39 cellular contexts compared by ENCODE assay signal in genomic region chr2:68559692-68560091, GRCh38.
"Had no signal": no experiment of that assay in that cellular context is flagged by ENCODE, and none has a peak within 500 bp of the region (broad histone marks: within the 10 kb centered on the region; RNA-seq: fewer than 3 reads in every experiment).

No MANE protein-coding gene starts in this region.

- H3K36me3 Mint-ChIP-seq: activated naive CD4-positive, alpha-beta T cell treated with anti-CD3 and anti-CD28 coated beads, Interleukin-2, amount 10 ng/mL, durations not matched to agents 7 days and 5 days; activated naive CD4-positive, alpha-beta T cell treated with anti-CD3 and anti-CD28 coated beads, Interleukin-2, amount 50 U/mL, for 24 hours; activated naive CD4-positive, alpha-beta T cell treated with anti-CD3 and anti-CD28 coated beads, Interleukin-2, amount 50 U/mL, for 72 hours; activated naive CD8-positive, alpha-beta T cell; activated naive CD8-positive, alpha-beta T cell treated with anti-CD3 and anti-CD28 coated beads for 36 hours; activated naive CD8-positive, alpha-beta T cell treated with anti-CD3 and anti-CD28 coated beads, Interleukin-2, amount 10 ng/mL, durations not matched to agents 7 days and 5 days; brain had no signal

- H3K9me3 Mint-ChIP-seq: activated naive CD4-positive, alpha-beta T cell treated with anti-CD3 and anti-CD28 coated beads for 36 hours; activated naive CD4-positive, alpha-beta T cell treated with anti-CD3 and anti-CD28 coated beads, Interleukin-2, amount 10 ng/mL, durations not matched to agents 7 days and 5 days; activated naive CD4-positive, alpha-beta T cell treated with anti-CD3 and anti-CD28 coated beads, Interleukin-2, amount 50 U/mL, for 24 hours; activated naive CD4-positive, alpha-beta T cell treated with anti-CD3 and anti-CD28 coated beads, Interleukin-2, amount 50 U/mL, for 72 hours; activated naive CD8-positive, alpha-beta T cell treated with anti-CD3 and anti-CD28 coated beads for 36 hours; activated naive CD8-positive, alpha-beta T cell treated with anti-CD3 and anti-CD28 coated beads, Interleukin-2, amount 10 ng/mL, durations not matched to agents 7 days and 5 days; activated naive CD8-positive, alpha-beta T cell treated with anti-CD3 and anti-CD28 coated beads, Interleukin-2, amount 50 U/mL, for 24 hours; activated T-cell treated with anti-CD3 and anti-CD28 coated beads, Interleukin-2, amount 50 U/mL, for 24 hours; activated T-cell treated with anti-CD3 and anti-CD28 coated beads, Interleukin-2, amount 50 U/mL, for 4 hours; activated T-cell treated with anti-CD3 and anti-CD28 coated beads, Interleukin-2, amount 50 U/mL, for 72 hours; activated T-helper 1 cell treated with anti-CD3 and anti-CD28 coated beads, Interleukin-12 subunit alpha, Interleukin-12 subunit beta, Interleukin-2, Interleukin-4 antibody, amounts not matched to agents 30 ng/mL and 10 ng/mL and 1 ng/mL, durations not matched to agents 14 hours and 24 hours and 36 hours; activated T-helper 17 cell treated with anti-CD3 and anti-CD28 coated beads, Interleukin-2, amount 50 U/mL, for 72 hours; activated T-helper 2 cell treated with anti-CD3 and anti-CD28 coated beads, Interferon-gamma antibody, Interleukin-2, Interleukin-4, amounts not matched to agents 10 μg/mL and 5 μg/mL and 100 μg/mL, durations not matched to agents 14 hours and 24 hours and 36 hours; brain; central memory CD8-positive, alpha-beta T cell had no signal

- H3K4me1 Mint-ChIP-seq: activated naive CD4-positive, alpha-beta T cell treated with anti-CD3 and anti-CD28 coated beads, Interleukin-2, amount 10 ng/mL, durations not matched to agents 7 days and 5 days; activated naive CD4-positive, alpha-beta T cell treated with anti-CD3 and anti-CD28 coated beads, Interleukin-2, amount 50 U/mL, for 24 hours; activated naive CD8-positive, alpha-beta T cell treated with anti-CD3 and anti-CD28 coated beads, Interleukin-2, amount 50 U/mL, for 24 hours; activated T-helper 17 cell treated with anti-CD3 and anti-CD28 coated beads, Interleukin-2, amount 50 U/mL, for 72 hours; brain; central memory CD8-positive, alpha-beta T cell had no signal

- DNase-seq: activated effector memory CD4-positive, alpha-beta T cell treated with Interleukin-2 at 50 U/mL for 16 hours; activated gamma-delta T cell; activated gamma-delta T cell treated with Interleukin-2 at 50 U/mL for 16 hours; activated naive CD4-positive, alpha-beta T cell; activated naive CD4-positive, alpha-beta T cell treated with anti-CD3 and anti-CD28 coated beads for 36 hours; activated naive CD4-positive, alpha-beta T cell treated with anti-CD3 and anti-CD28 coated beads, Interleukin-2, amount 10 ng/mL, durations not matched to agents 7 days and 5 days; activated naive CD4-positive, alpha-beta T cell treated with anti-CD3 and anti-CD28 coated beads, Interleukin-2, amount 50 U/mL, for 16 hours; activated naive CD4-positive, alpha-beta T cell treated with Interleukin-2 at 50 U/mL for 16 hours; activated naive CD8-positive, alpha-beta T cell treated with anti-CD3 and anti-CD28 coated beads for 36 hours; activated naive CD8-positive, alpha-beta T cell treated with anti-CD3 and anti-CD28 coated beads, Interleukin-2, amount 10 ng/mL, durations not matched to agents 7 days and 5 days; activated naive CD8-positive, alpha-beta T cell treated with anti-CD3 and anti-CD28 coated beads, Interleukin-2, amount 50 U/mL, for 24 hours; activated T-cell treated with anti-CD3 and anti-CD28 coated beads, Interleukin-2, amount 50 U/mL, for 1 hour; activated T-cell treated with anti-CD3 and anti-CD28 coated beads, Interleukin-2, amount 50 U/mL, for 24 hours; activated T-cell treated with anti-CD3 and anti-CD28 coated beads, Interleukin-2, amount 50 U/mL, for 4 hours; activated T-cell treated with anti-CD3 and anti-CD28 coated beads, Interleukin-2, amount 50 U/mL, for 48 hours; activated T-cell treated with anti-CD3 and anti-CD28 coated beads, Interleukin-2, amount 50 U/mL, for 72 hours; adrenal gland; amniotic stem cell; amygdala; anterior cingulate cortex; aorta; body of pancreas; brain microvascular endothelial cell; caudate nucleus; central memory CD4-positive, alpha-beta T cell; cerebellar nuclear complex had no signal

- H3K27ac ChIP-seq: adrenal gland, ascending aorta, body of pancreas, brain microvascular endothelial cell, breast epithelium, cardiac muscle cell had no signal

- H3K4me1 ChIP-seq: adrenal gland, ascending aorta, body of pancreas, breast epithelium had no signal

- H3K4me3 Mint-ChIP-seq: activated naive CD4-positive, alpha-beta T cell treated with anti-CD3 and anti-CD28 coated beads for 36 hours; activated naive CD4-positive, alpha-beta T cell treated with anti-CD3 and anti-CD28 coated beads, Interleukin-2, amount 10 ng/mL, durations not matched to agents 7 days and 5 days; activated naive CD4-positive, alpha-beta T cell treated with anti-CD3 and anti-CD28 coated beads, Interleukin-2, amount 50 U/mL, for 24 hours; activated naive CD8-positive, alpha-beta T cell; activated naive CD8-positive, alpha-beta T cell treated with anti-CD3 and anti-CD28 coated beads for 36 hours; activated naive CD8-positive, alpha-beta T cell treated with anti-CD3 and anti-CD28 coated beads, Interleukin-2, amount 10 ng/mL, durations not matched to agents 7 days and 5 days; activated naive CD8-positive, alpha-beta T cell treated with anti-CD3 and anti-CD28 coated beads, Interleukin-2, amount 50 U/mL, for 24 hours; activated T-cell treated with anti-CD3 and anti-CD28 coated beads, Interleukin-2, amount 50 U/mL, for 24 hours; activated T-cell treated with anti-CD3 and anti-CD28 coated beads, Interleukin-2, amount 50 U/mL, for 4 hours; activated T-helper 1 cell treated with anti-CD3 and anti-CD28 coated beads, Interleukin-12 subunit alpha, Interleukin-12 subunit beta, Interleukin-2, Interleukin-4 antibody, amounts not matched to agents 30 ng/mL and 10 ng/mL and 1 ng/mL, durations not matched to agents 14 hours and 24 hours and 36 hours; activated T-helper 17 cell treated with anti-CD3 and anti-CD28 coated beads, Interleukin-2, amount 50 U/mL, for 72 hours; brain; central memory CD8-positive, alpha-beta T cell had no signal

- H3K27ac Mint-ChIP-seq: activated naive CD4-positive, alpha-beta T cell treated with anti-CD3 and anti-CD28 coated beads for 36 hours; activated naive CD4-positive, alpha-beta T cell treated with anti-CD3 and anti-CD28 coated beads, Interleukin-2, amount 10 ng/mL, durations not matched to agents 7 days and 5 days; activated naive CD4-positive, alpha-beta T cell treated with anti-CD3 and anti-CD28 coated beads, Interleukin-2, amount 50 U/mL, for 24 hours; activated naive CD4-positive, alpha-beta T cell treated with anti-CD3 and anti-CD28 coated beads, Interleukin-2, amount 50 U/mL, for 72 hours; activated naive CD8-positive, alpha-beta T cell; activated naive CD8-positive, alpha-beta T cell treated with anti-CD3 and anti-CD28 coated beads for 36 hours; activated naive CD8-positive, alpha-beta T cell treated with anti-CD3 and anti-CD28 coated beads, Interleukin-2, amount 10 ng/mL, durations not matched to agents 7 days and 5 days; activated naive CD8-positive, alpha-beta T cell treated with anti-CD3 and anti-CD28 coated beads, Interleukin-2, amount 50 U/mL, for 24 hours; activated T-cell treated with anti-CD3 and anti-CD28 coated beads, Interleukin-2, amount 50 U/mL, for 24 hours; activated T-cell treated with anti-CD3 and anti-CD28 coated beads, Interleukin-2, amount 50 U/mL, for 72 hours; activated T-helper 1 cell treated with anti-CD3 and anti-CD28 coated beads, Interleukin-12 subunit alpha, Interleukin-12 subunit beta, Interleukin-2, Interleukin-4 antibody, amounts not matched to agents 30 ng/mL and 10 ng/mL and 1 ng/mL, durations not matched to agents 14 hours and 24 hours and 36 hours; activated T-helper 17 cell treated with anti-CD3 and anti-CD28 coated beads, Interleukin-2, amount 50 U/mL, for 72 hours; activated T-helper 2 cell treated with anti-CD3 and anti-CD28 coated beads, Interferon-gamma antibody, Interleukin-2, Interleukin-4, amounts not matched to agents 10 μg/mL and 5 μg/mL and 100 μg/mL, durations not matched to agents 14 hours and 24 hours and 36 hours; brain had no signal

- H3K27me3 Mint-ChIP-seq: activated naive CD4-positive, alpha-beta T cell treated with anti-CD3 and anti-CD28 coated beads, Interleukin-2, amount 10 ng/mL, durations not matched to agents 7 days and 5 days; activated naive CD4-positive, alpha-beta T cell treated with anti-CD3 and anti-CD28 coated beads, Interleukin-2, amount 50 U/mL, for 24 hours; activated naive CD8-positive, alpha-beta T cell; activated naive CD8-positive, alpha-beta T cell treated with anti-CD3 and anti-CD28 coated beads for 36 hours; activated naive CD8-positive, alpha-beta T cell treated with anti-CD3 and anti-CD28 coated beads, Interleukin-2, amount 10 ng/mL, durations not matched to agents 7 days and 5 days; activated naive CD8-positive, alpha-beta T cell treated with anti-CD3 and anti-CD28 coated beads, Interleukin-2, amount 50 U/mL, for 24 hours; activated T-cell treated with anti-CD3 and anti-CD28 coated beads, Interleukin-2, amount 50 U/mL, for 24 hours; activated T-helper 17 cell treated with anti-CD3 and anti-CD28 coated beads, Interleukin-2, amount 50 U/mL, for 72 hours; brain; central memory CD8-positive, alpha-beta T cell had no signal

- H3K27me3 ChIP-seq: adrenal gland, ascending aorta, body of pancreas, brain microvascular endothelial cell, breast epithelium, cardiac muscle cell had no signal

- H3K36me3 ChIP-seq: adrenal gland, ascending aorta, brain microvascular endothelial cell, breast epithelium, cardiac muscle cell had no signal

- H3K4me3 ChIP-seq: adrenal gland, ascending aorta, body of pancreas, breast epithelium, cardiac muscle cell had no signal

- FAIRE-seq: astrocyte, bronchial epithelial cell had no signal

- H3K9me3 ChIP-seq: adrenal gland, ascending aorta, body of pancreas, breast epithelium had no signal

- ATAC-seq: activated naive CD8-positive, alpha-beta T cell treated with anti-CD3 and anti-CD28 coated beads, Interleukin-2, amount 50 U/mL, for 24 hours; activated T-cell treated with anti-CD3 and anti-CD28 coated beads, Interleukin-2, amount 50 U/mL, for 4 hours; activated T-helper 17 cell treated with anti-CD3 and anti-CD28 coated beads, Interleukin-2, amount 50 U/mL, for 72 hours; body of pancreas had no signal
